ENCODE assay signal across 1 cellular context in the genomic region with DNA sequence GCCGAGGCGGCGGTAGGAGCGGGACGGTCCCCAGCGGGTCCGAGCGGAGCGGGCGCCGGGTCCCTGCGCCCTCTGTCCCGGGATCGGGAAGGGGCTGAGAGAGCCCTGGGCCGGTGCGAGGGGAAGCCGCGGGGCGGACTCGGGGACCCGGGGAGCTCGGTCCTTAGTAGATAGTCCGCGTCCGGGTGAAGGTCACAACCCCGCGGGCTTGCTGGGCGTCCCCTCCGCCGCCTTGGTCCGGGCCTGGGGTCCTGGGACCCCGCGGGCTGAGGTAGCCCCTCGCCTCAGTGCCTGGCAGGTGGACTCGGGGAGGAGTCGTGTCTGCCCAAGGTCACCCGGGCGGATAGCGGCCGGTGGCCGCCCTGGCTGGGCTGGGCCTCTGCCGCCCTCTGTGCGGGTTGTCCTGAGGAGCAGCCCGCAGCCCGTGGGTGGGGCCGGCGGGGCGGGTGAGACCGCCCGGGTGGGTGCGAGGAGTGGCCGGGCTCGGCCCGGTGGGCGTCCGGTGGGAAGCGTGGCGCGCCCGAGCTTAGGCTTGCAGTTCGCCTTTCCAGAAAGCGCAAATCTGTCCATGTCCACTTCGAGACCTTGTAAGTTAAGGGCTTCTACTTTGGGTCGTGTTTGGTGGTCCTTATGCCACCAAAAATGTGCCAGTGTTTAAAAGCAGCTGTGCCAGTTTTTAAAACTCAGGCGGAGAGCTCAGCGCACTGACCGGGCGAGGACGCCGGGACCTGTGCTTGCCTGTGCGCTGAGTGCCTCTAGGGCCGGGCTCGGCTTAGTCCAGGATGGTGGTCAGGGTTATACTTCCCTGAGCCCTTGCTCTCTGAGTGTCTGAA.
A peak's percentile ranks its signal among the peaks of the same experiment; 100 is the strongest.
TF ChIP-seq lines count a peak whose summit lies in the region.

No MANE protein-coding gene starts in this region.

TF ChIP-seq in HepG2, 621 proteins besides CTCF, POLR2A, EP300 and RAD21 (continued from another document and continues in another):
- TF ChIP-seq, protein P1, sequence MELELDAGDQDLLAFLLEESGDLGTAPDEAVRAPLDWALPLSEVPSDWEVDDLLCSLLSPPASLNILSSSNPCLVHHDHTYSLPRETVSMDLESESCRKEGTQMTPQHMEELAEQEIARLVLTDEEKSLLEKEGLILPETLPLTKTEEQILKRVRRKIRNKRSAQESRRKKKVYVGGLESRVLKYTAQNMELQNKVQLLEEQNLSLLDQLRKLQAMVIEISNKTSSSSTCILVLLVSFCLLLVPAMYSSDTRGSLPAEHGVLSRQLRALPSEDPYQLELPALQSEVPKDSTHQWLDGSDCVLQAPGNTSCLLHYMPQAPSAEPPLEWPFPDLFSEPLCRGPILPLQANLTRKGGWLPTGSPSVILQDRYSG (CRISPR knock-in tag; IDR thresholded peaks at IDR 0.05) = no peak
- no peak for TF ChIP-seq REL (CRISPR knock-in tag; conservative IDR thresholded peaks at IDR 0.05)
- TF ChIP-seq, protein P2, sequence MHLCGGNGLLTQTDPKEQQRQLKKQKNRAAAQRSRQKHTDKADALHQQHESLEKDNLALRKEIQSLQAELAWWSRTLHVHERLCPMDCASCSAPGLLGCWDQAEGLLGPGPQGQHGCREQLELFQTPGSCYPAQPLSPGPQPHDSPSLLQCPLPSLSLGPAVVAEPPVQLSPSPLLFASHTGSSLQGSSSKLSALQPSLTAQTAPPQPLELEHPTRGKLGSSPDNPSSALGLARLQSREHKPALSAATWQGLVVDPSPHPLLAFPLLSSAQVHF (CRISPR knock-in tag; IDR thresholded peaks at IDR 0.05) = no peak
- TF ChIP-seq NFE2L1 (CRISPR knock-in tag; IDR thresholded peaks at IDR 0.05; ENCODE audit: borderline replicate concordance) = no peak
- no peak for TF ChIP-seq ZNF121 (CRISPR knock-in tag; IDR thresholded peaks at IDR 0.05)
- TF ChIP-seq, protein P3, sequence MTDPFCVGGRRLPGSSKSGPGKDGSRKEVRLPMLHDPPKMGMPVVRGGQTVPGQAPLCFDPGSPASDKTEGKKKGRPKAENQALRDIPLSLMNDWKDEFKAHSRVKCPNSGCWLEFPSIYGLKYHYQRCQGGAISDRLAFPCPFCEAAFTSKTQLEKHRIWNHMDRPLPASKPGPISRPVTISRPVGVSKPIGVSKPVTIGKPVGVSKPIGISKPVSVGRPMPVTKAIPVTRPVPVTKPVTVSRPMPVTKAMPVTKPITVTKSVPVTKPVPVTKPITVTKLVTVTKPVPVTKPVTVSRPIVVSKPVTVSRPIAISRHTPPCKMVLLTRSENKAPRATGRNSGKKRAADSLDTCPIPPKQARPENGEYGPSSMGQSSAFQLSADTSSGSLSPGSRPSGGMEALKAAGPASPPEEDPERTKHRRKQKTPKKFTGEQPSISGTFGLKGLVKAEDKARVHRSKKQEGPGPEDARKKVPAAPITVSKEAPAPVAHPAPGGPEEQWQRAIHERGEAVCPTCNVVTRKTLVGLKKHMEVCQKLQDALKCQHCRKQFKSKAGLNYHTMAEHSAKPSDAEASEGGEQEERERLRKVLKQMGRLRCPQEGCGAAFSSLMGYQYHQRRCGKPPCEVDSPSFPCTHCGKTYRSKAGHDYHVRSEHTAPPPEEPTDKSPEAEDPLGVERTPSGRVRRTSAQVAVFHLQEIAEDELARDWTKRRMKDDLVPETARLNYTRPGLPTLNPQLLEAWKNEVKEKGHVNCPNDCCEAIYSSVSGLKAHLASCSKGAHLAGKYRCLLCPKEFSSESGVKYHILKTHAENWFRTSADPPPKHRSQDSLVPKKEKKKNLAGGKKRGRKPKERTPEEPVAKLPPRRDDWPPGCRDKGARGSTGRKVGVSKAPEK (CRISPR knock-in tag; IDR thresholded peaks at IDR 0.05; ENCODE audit: borderline replicate concordance) = no peak
- TF ChIP-seq EEA1 (CRISPR knock-in tag; IDR thresholded peaks at IDR 0.05; ENCODE audit: borderline replicate concordance) = 0 out of 2 replicates have a peak, but pooled peaks have one; percentile 26
- TF ChIP-seq ZNF484 (CRISPR knock-in tag; IDR thresholded peaks at IDR 0.05; ENCODE audit: borderline replicate concordance, low read depth) = no peak
- no peak for TF ChIP-seq ZNF572 (CRISPR knock-in tag; IDR thresholded peaks at IDR 0.05)
- TF ChIP-seq, protein P4, sequence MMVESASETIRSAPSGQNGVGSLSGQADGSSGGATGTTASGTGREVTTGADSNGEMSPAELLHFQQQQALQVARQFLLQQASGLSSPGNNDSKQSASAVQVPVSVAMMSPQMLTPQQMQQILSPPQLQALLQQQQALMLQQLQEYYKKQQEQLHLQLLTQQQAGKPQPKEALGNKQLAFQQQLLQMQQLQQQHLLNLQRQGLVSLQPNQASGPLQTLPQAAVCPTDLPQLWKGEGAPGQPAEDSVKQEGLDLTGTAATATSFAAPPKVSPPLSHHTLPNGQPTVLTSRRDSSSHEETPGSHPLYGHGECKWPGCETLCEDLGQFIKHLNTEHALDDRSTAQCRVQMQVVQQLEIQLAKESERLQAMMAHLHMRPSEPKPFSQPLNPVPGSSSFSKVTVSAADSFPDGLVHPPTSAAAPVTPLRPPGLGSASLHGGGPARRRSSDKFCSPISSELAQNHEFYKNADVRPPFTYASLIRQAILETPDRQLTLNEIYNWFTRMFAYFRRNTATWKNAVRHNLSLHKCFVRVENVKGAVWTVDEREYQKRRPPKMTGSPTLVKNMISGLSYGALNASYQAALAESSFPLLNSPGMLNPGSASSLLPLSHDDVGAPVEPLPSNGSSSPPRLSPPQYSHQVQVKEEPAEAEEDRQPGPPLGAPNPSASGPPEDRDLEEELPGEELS (CRISPR knock-in tag; IDR thresholded peaks at IDR 0.05) = no peak
- TF ChIP-seq, protein P5, sequence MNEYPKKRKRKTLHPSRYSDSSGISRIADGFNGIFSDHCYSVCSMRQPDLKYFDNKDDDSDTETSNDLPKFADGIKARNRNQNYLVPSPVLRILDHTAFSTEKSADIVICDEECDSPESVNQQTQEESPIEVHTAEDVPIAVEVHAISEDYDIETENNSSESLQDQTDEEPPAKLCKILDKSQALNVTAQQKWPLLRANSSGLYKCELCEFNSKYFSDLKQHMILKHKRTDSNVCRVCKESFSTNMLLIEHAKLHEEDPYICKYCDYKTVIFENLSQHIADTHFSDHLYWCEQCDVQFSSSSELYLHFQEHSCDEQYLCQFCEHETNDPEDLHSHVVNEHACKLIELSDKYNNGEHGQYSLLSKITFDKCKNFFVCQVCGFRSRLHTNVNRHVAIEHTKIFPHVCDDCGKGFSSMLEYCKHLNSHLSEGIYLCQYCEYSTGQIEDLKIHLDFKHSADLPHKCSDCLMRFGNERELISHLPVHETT (CRISPR knock-in tag; conservative IDR thresholded peaks at IDR 0.05) = no peak
- no peak for TF ChIP-seq TEAD2 (CRISPR knock-in tag; IDR thresholded peaks at IDR 0.05)
- TF ChIP-seq TBX3 (IDR thresholded peaks at IDR 0.05; ENCODE audit: borderline replicate concordance) = no peak
- TF ChIP-seq, protein P6, sequence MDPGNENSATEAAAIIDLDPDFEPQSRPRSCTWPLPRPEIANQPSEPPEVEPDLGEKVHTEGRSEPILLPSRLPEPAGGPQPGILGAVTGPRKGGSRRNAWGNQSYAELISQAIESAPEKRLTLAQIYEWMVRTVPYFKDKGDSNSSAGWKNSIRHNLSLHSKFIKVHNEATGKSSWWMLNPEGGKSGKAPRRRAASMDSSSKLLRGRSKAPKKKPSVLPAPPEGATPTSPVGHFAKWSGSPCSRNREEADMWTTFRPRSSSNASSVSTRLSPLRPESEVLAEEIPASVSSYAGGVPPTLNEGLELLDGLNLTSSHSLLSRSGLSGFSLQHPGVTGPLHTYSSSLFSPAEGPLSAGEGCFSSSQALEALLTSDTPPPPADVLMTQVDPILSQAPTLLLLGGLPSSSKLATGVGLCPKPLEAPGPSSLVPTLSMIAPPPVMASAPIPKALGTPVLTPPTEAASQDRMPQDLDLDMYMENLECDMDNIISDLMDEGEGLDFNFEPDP (CRISPR knock-in tag; conservative IDR thresholded peaks at IDR 0.05) = no peak
- TF ChIP-seq, protein P7, sequence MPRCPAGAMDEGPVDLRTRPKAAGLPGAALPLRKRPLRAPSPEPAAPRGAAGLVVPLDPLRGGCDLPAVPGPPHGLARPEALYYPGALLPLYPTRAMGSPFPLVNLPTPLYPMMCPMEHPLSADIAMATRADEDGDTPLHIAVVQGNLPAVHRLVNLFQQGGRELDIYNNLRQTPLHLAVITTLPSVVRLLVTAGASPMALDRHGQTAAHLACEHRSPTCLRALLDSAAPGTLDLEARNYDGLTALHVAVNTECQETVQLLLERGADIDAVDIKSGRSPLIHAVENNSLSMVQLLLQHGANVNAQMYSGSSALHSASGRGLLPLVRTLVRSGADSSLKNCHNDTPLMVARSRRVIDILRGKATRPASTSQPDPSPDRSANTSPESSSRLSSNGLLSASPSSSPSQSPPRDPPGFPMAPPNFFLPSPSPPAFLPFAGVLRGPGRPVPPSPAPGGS (CRISPR knock-in tag; IDR thresholded peaks at IDR 0.05) = no peak
- no peak for TF ChIP-seq ZNF552 (CRISPR knock-in tag; IDR thresholded peaks at IDR 0.05; ENCODE audit: borderline replicate concordance)
- TF ChIP-seq SMAD3 (CRISPR knock-in tag; IDR thresholded peaks at IDR 0.05) = no peak
- TF ChIP-seq, protein P8, sequence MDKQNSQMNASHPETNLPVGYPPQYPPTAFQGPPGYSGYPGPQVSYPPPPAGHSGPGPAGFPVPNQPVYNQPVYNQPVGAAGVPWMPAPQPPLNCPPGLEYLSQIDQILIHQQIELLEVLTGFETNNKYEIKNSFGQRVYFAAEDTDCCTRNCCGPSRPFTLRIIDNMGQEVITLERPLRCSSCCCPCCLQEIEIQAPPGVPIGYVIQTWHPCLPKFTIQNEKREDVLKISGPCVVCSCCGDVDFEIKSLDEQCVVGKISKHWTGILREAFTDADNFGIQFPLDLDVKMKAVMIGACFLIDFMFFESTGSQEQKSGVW (CRISPR knock-in tag; IDR thresholded peaks at IDR 0.05; ENCODE audit: borderline replicate concordance) = no peak
- no peak for TF ChIP-seq NCOA1 (CRISPR knock-in tag; IDR thresholded peaks at IDR 0.05)
- no peak for TF ChIP-seq ZKSCAN5 (CRISPR knock-in tag; IDR thresholded peaks at IDR 0.05)
- TF ChIP-seq ZNF431 (CRISPR knock-in tag; IDR thresholded peaks at IDR 0.05; ENCODE audit: borderline replicate concordance, low read depth) = 0 out of 2 replicates have a peak, but pooled peaks have one; percentile 37
- TF ChIP-seq, protein P9, sequence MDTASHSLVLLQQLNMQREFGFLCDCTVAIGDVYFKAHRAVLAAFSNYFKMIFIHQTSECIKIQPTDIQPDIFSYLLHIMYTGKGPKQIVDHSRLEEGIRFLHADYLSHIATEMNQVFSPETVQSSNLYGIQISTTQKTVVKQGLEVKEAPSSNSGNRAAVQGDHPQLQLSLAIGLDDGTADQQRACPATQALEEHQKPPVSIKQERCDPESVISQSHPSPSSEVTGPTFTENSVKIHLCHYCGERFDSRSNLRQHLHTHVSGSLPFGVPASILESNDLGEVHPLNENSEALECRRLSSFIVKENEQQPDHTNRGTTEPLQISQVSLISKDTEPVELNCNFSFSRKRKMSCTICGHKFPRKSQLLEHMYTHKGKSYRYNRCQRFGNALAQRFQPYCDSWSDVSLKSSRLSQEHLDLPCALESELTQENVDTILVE (CRISPR knock-in tag; IDR thresholded peaks at IDR 0.05) = no peak
- no peak for TF ChIP-seq ZNF773 (CRISPR knock-in tag; IDR thresholded peaks at IDR 0.05; ENCODE audit: borderline replicate concordance)
- TF ChIP-seq GATAD2A (CRISPR knock-in tag; IDR thresholded peaks at IDR 0.05) = no peak
- peak; percentile 50 for TF ChIP-seq ASH2L (IDR thresholded peaks at IDR 0.05; ENCODE audit: insufficient read length, low read depth, low read length)
- peak; percentile 60 for TF ChIP-seq ZNF891 (CRISPR knock-in tag; IDR thresholded peaks at IDR 0.05)
- no peak for TF ChIP-seq HDAC6 (IDR thresholded peaks at IDR 0.05; ENCODE audit: low read depth, low read length)
- TF ChIP-seq, protein P10, sequence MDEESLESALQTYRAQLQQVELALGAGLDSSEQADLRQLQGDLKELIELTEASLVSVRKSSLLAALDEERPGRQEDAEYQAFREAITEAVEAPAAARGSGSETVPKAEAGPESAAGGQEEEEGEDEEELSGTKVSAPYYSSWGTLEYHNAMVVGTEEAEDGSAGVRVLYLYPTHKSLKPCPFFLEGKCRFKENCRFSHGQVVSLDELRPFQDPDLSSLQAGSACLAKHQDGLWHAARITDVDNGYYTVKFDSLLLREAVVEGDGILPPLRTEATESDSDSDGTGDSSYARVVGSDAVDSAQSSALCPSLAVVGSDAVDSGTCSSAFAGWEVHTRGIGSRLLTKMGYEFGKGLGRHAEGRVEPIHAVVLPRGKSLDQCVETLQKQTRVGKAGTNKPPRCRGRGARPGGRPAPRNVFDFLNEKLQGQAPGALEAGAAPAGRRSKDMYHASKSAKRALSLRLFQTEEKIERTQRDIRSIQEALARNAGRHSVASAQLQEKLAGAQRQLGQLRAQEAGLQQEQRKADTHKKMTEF (CRISPR knock-in tag; IDR thresholded peaks at IDR 0.05) = no peak
- no peak for TF ChIP-seq ISL2 (CRISPR knock-in tag; IDR thresholded peaks at IDR 0.05)
- TF ChIP-seq CHD2 (IDR thresholded peaks at IDR 0.05; ENCODE audit: low read depth, low read length) = no peak
- no peak for TF ChIP-seq ZEB1 (IDR thresholded peaks at IDR 0.05; ENCODE audit: insufficient replicate concordance, low read depth)
- TF ChIP-seq KLF6 (CRISPR knock-in tag; IDR thresholded peaks at IDR 0.05) = no peak
- no peak for TF ChIP-seq HES4 (CRISPR knock-in tag; IDR thresholded peaks at IDR 0.05; ENCODE audit: borderline replicate concordance)
- TF ChIP-seq GABPA (IDR thresholded peaks at IDR 0.05; ENCODE audit: low read depth, low read length) = no peak
- TF ChIP-seq GABPA (CRISPR knock-in tag; IDR thresholded peaks at IDR 0.05; ENCODE audit: low read depth) = no peak
- no peak for TF ChIP-seq PCBP1 (IDR thresholded peaks at IDR 0.05; ENCODE audit: borderline replicate concordance, low read depth, low read length)
- TF ChIP-seq YY1 (IDR thresholded peaks at IDR 0.05; ENCODE audit: insufficient read depth, insufficient replicate concordance, low read depth, low read length) = no peak
- 0 out of 2 replicates have a peak, but pooled peaks have one; percentile 27 for TF ChIP-seq HIVEP1 (CRISPR knock-in tag; IDR thresholded peaks at IDR 0.05)
- no peak for TF ChIP-seq GTF2F1 (IDR thresholded peaks at IDR 0.05; ENCODE audit: low read length)
- no peak for TF ChIP-seq PAF1 (CRISPR knock-in tag; IDR thresholded peaks at IDR 0.05)
- no peak for TF ChIP-seq PHB2 (IDR thresholded peaks at IDR 0.05; ENCODE audit: partially characterized antibody)
- TF ChIP-seq FOXA1 (IDR thresholded peaks at IDR 0.05) = no peak
- no peak for TF ChIP-seq FOXA1 (CRISPR knock-in tag; IDR thresholded peaks at IDR 0.05)
- TF ChIP-seq KAT2B (IDR thresholded peaks at IDR 0.05; ENCODE audit: borderline replicate concordance, low read depth, low read length) = no peak
- no peak for TF ChIP-seq ZNF543 (CRISPR knock-in tag; IDR thresholded peaks at IDR 0.05)
- TF ChIP-seq NR2F1 (CRISPR knock-in tag; IDR thresholded peaks at IDR 0.05) = no peak
- no peak for TF ChIP-seq GATA4 (IDR thresholded peaks at IDR 0.05; ENCODE audit: borderline replicate concordance, low read depth)
- TF ChIP-seq MBD4 (IDR thresholded peaks at IDR 0.05; ENCODE audit: borderline replicate concordance, low read length) = no peak
